ENCODE assay signal across 9 cellular contexts in genomic region chr11:18775492-18776292, GRCh38. TPM values are rescaled to one million over a fixed set of nuclear protein-coding genes. Genes with fewer than 3 reads are reported as not detected.
DNase-seq lines count a peak whose midpoint lies in the region; ATAC-seq and TF ChIP-seq lines count a peak whose summit lies in the region.
"Had no signal": no experiment of that assay in that cellular context is flagged by ENCODE, and none has a peak within 500 bp of the region (broad histone marks: within the 10 kb centered on the region; RNA-seq: fewer than 3 reads in every experiment).

No MANE protein-coding gene starts in this region.

- H3K9ac ChIP-seq in SU-DHL-6 (ENCODE audit: low read length), result no peak overlapping the region
- H3K9ac ChIP-seq: BLaER1 had no signal

- H3K36me3 ChIP-seq in SU-DHL-6 (ENCODE audit: low read length), result no peaks in the 10 kb centered on the region
- H3K36me3 ChIP-seq in kidney epithelial cell (ENCODE audit: control insufficient read depth, insufficient read depth, low read length), result no peaks in the 10 kb centered on the region
- H3K36me3 ChIP-seq: BLaER1 had no signal

- no peaks in the 10 kb centered on the region for H3K9me3 ChIP-seq in SU-DHL-6 (ENCODE audit: insufficient read depth, low read length)
- H3K9me3 ChIP-seq: BLaER1 had no signal

- H4K20me1 ChIP-seq in SU-DHL-6 (ENCODE audit: low read depth, low read length), result no peaks in the 10 kb centered on the region
- H4K20me1 ChIP-seq: BLaER1 had no signal

- no peaks in the 10 kb centered on the region for H3K79me2 ChIP-seq in SU-DHL-6 (ENCODE audit: insufficient read depth, low read length)

- H3K4me2 ChIP-seq in SU-DHL-6 (ENCODE audit: low read depth, low read length, poor library complexity, severe bottlenecking), result no peak overlapping the region
- H3K4me2 ChIP-seq: BLaER1 had no signal

- no peaks in the 10 kb centered on the region for H3K27me3 ChIP-seq in SU-DHL-6 (ENCODE audit: low read length)
- H3K27me3 ChIP-seq in kidney epithelial cell (ENCODE audit: control insufficient read depth, insufficient read depth, low read length), result peaks cover 2% of the 10 kb centered on the region
- H3K27me3 ChIP-seq: BLaER1 had no signal

- H2AFZ ChIP-seq in SU-DHL-6 (ENCODE audit: low read depth, low read length, severe bottlenecking), result peak overlapping the region; percentile 15

- no peaks in the 10 kb centered on the region for H3F3A ChIP-seq in SU-DHL-6 (ENCODE audit: insufficient read depth)

- H3K27ac ChIP-seq in SU-DHL-6 (ENCODE audit: low read depth, low read length), result no peak overlapping the region
- H3K27ac ChIP-seq: BLaER1 had no signal

- peak; percentile 8 for DNase-seq in NCI-H1092 (lab: John Stamatoyannopoulos, UW)
- no peak for DNase-seq in NCI-H1092 treated with DMSO at 0.1 percent for 48 hours (lab: John Stamatoyannopoulos, UW)
- DNase-seq in HUDEP-2 (lab: John Stamatoyannopoulos, UW; ENCODE audit: unreplicated experiment in 76 of 76), result peak in 57 of 76 experiments; percentile 4 to 73 (median 36)
- DNase-seq in astrocyte of the spinal cord (ENCODE audit: low read depth, low spot score), result peak; percentile 10
- DNase-seq in kidney epithelial cell (ENCODE audit: low read depth), result no peak
- peak; percentile 6 to 8 for DNase-seq in stimulated activated CD8-positive, alpha-beta memory T cell treated with anti-CD3 and anti-CD28 coated beads, Interleukin-2, amount 100 ng/mL, for 1 hour (ENCODE audit: low read depth in 2 of 2)

- H3K4me3 ChIP-seq in SU-DHL-6 (ENCODE audit: insufficient read depth, low read length, poor library complexity, severe bottlenecking), result no peak overlapping the region
- no peak overlapping the region for H3K4me3 ChIP-seq in astrocyte of the spinal cord (ENCODE audit: low read depth, low read length)
- H3K4me3 ChIP-seq in kidney epithelial cell (ENCODE audit: low read depth, low read length), result no peak overlapping the region
- H3K4me3 ChIP-seq: BLaER1 had no signal

- peak; percentile 99 for TF ChIP-seq CTCF in SU-DHL-6 (IDR thresholded peaks at IDR 0.05; ENCODE audit: insufficient read depth, low read length, poor library complexity, severe bottlenecking)
- peak; percentile 84 for TF ChIP-seq CTCF in astrocyte of the spinal cord (IDR thresholded peaks at IDR 0.05; ENCODE audit: low read depth, low read length)
- TF ChIP-seq CTCF in kidney epithelial cell (IDR thresholded peaks at IDR 0.05; ENCODE audit: insufficient read depth, low read length, poor library complexity, severe bottlenecking), result peak; percentile 89

- in situ Hi-C loops in astrocyte of the spinal cord (cut with HindIII; ENCODE audit: low sequenced_read_pairs), result no loop called here

- peak; percentile 70 for ATAC-seq in GM21528 (IDR thresholded peaks at IDR 0.05; ENCODE audit: low FRiP score, unreplicated experiment)

- no peaks in the 10 kb centered on the region for H3K9me2 ChIP-seq in SU-DHL-6 (replicated peaks; ENCODE audit: insufficient read depth, low read length)

RNA-seq across cellular contexts. Expression of gene PTPN5, which starts 15.9 kb away (rescaled TPM):
- total RNA-seq in kidney epithelial cell, result 0.07 TPM in 1 of 2 replicates, not detected in the other

RNA-seq across cellular contexts. Expression of gene IGSF22, which starts 49.7 kb away (rescaled TPM):
- 0.04 TPM in 1 of 2 replicates, not detected in the other for total RNA-seq in kidney epithelial cell

Comparison
In these comparisons a context has a peak if more than half of its experiments do, and no peak if none do; other contexts are left out.
1. DNase-seq: peak in NCI-H1092 (single experiment), HUDEP-2 (57 of 76), astrocyte of the spinal cord (single experiment) and stimulated activated CD8-positive, alpha-beta memory T cell treated with anti-CD3 and anti-CD28 coated beads, Interleukin-2, amount 100 ng/mL, for 1 hour (2 of 2); none in NCI-H1092 treated with DMSO at 0.1 percent for 48 hours (single experiment) and kidney epithelial cell (single experiment).
2. Peak in every context shown above with its lines, with median percentiles within 50 percentile points of each other: CTCF ChIP-seq.